ENCODE assay signal across 20 cellular contexts in the genomic region with DNA sequence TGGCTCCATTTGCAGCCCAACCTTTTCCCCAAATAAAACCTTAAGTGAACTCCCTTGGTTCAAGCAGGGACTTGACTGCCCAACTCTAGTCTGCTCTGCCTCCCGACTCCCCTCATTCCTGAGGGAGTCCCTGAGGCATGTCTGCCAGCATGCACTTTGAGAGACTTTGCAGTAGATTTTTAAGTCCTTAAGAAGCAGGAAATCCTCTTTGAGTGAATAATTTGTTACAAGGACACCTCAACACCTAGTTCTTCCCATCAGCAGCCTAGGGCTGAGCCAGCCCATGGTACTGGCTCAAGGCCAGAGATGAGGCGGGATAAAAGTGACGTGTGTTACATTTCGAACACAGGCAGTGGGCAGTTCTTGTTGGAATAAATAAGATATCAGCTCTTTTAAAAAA.
DNase-seq lines count a peak whose midpoint lies in the region; ATAC-seq and TF ChIP-seq lines count a peak whose summit lies in the region.
"Had no signal": no experiment of that assay in that cellular context is flagged by ENCODE, and none has a peak within 500 bp of the region (broad histone marks: within the 10 kb centered on the region; RNA-seq: fewer than 3 reads in every experiment).

No MANE protein-coding gene starts in this region.

- peaks cover 5% of the 10 kb centered on the region for H3K9me3 Mint-ChIP-seq in activated CD4-positive, alpha-beta T cell treated with anti-CD3 and anti-CD28 coated beads for 36 hours (ENCODE audit: low read depth)
- no peaks in the 10 kb centered on the region for H3K9me3 Mint-ChIP-seq in natural killer cell

- no peaks in the 10 kb centered on the region for H3K79me2 ChIP-seq in osteoblast (ENCODE audit: insufficient read depth, low read length)

- TF ChIP-seq CTCF in RWPE2 (IDR thresholded peaks at IDR 0.05; ENCODE audit: poor library complexity, severe bottlenecking) (no peak), natural killer cell (IDR thresholded peaks at IDR 0.05) (no peak), osteoblast (IDR thresholded peaks at IDR 0.05; ENCODE audit: extremely low read depth, low read depth, low read length) (no peak)

- H3K27me3 ChIP-seq in RWPE2 (ENCODE audit: insufficient read depth, poor library complexity, severe bottlenecking) (no peaks in the 10 kb centered on the region), osteoblast (ENCODE audit: insufficient read depth, low read length) (peaks cover 16% of the 10 kb centered on the region)
- H3K27me3 ChIP-seq: BLaER1 treated with 17β-estradiol and CSF1 and Interleukin-3, amounts not matched to agents 10 nM and 100 nM; esophagus muscularis mucosa; neural progenitor cell had no signal

- peak overlapping the region; percentile 28 for H3K27ac ChIP-seq in RWPE2 (ENCODE audit: poor library complexity, severe bottlenecking)
- H3K27ac ChIP-seq in osteoblast (ENCODE audit: low read depth, low read length): no peak overlapping the region
- H3K27ac ChIP-seq: BLaER1 treated with 17β-estradiol and CSF1 and Interleukin-3, amounts not matched to agents 10 nM and 100 nM; esophagus muscularis mucosa; neural progenitor cell had no signal

- intact Hi-C loops in activated CD4-positive, alpha-beta T cell treated with anti-CD3 and anti-CD28 coated beads for 36 hours (cut with DNase I, micrococcal nuclease): no loop called here
- intact Hi-C loops in natural killer cell (cut with micrococcal nuclease): no loop called here

- H4K20me1 ChIP-seq in osteoblast (ENCODE audit: insufficient read depth, low read length): no peaks in the 10 kb centered on the region
- H4K20me1 ChIP-seq: BLaER1 treated with 17β-estradiol and CSF1 and Interleukin-3, amounts not matched to agents 10 nM and 100 nM had no signal

- H3K4me3 ChIP-seq in RWPE2 (ENCODE audit: severe bottlenecking) (no peak overlapping the region), osteoblast (ENCODE audit: insufficient read depth, low read length) (no peak overlapping the region)
- H3K4me3 ChIP-seq: BLaER1 treated with 17β-estradiol and CSF1 and Interleukin-3, amounts not matched to agents 10 nM and 100 nM; esophagus muscularis mucosa; neural progenitor cell had no signal

- peak overlapping the region; percentile 7 for H3K27ac Mint-ChIP-seq in activated CD4-positive, alpha-beta T cell treated with anti-CD3 and anti-CD28 coated beads for 36 hours
- peak overlapping the region; percentile 46 to 65 for H3K27ac Mint-ChIP-seq in natural killer cell
- H3K27ac Mint-ChIP-seq: activated B cell treated with CpG ODN at 0.5 μM for 24 hours; activated CD8-positive, alpha-beta memory T cell treated with anti-CD3 and anti-CD28 coated beads, Interleukin-2, amount 10 ng/mL, durations not matched to agents 7 days and 5 days; neural progenitor cell had no signal

- no peak overlapping the region for H3K4me3 Mint-ChIP-seq in activated CD4-positive, alpha-beta T cell treated with anti-CD3 and anti-CD28 coated beads for 36 hours
- no peak overlapping the region for H3K4me3 Mint-ChIP-seq in natural killer cell
- H3K4me3 Mint-ChIP-seq: activated B cell treated with CpG ODN at 0.5 μM for 24 hours; activated CD8-positive, alpha-beta memory T cell treated with anti-CD3 and anti-CD28 coated beads, Interleukin-2, amount 10 ng/mL, durations not matched to agents 7 days and 5 days; immature natural killer cell; neural progenitor cell had no signal

- peaks cover 66% of the 10 kb centered on the region for H3K4me1 Mint-ChIP-seq in activated CD4-positive, alpha-beta T cell treated with anti-CD3 and anti-CD28 coated beads for 36 hours
- H3K4me1 Mint-ChIP-seq in natural killer cell: peaks cover 64 to 73% of the 10 kb centered on the region in 2 donors
- H3K4me1 Mint-ChIP-seq: activated B cell treated with CpG ODN at 0.5 μM for 24 hours had no signal

- H3K9me3 ChIP-seq in RWPE2 (ENCODE audit: severe bottlenecking) (no peaks in the 10 kb centered on the region), osteoblast (ENCODE audit: low read depth, low read length) (no peaks in the 10 kb centered on the region)
- H3K9me3 ChIP-seq: esophagus muscularis mucosa had no signal

- no peaks in the 10 kb centered on the region for H3K27me3 Mint-ChIP-seq in activated CD4-positive, alpha-beta T cell treated with anti-CD3 and anti-CD28 coated beads for 36 hours
- H3K27me3 Mint-ChIP-seq in natural killer cell (ENCODE audit: low read depth in 2 of 2): no peaks in the 10 kb centered on the region
- H3K27me3 Mint-ChIP-seq: activated B cell treated with CpG ODN at 0.5 μM for 24 hours; activated CD8-positive, alpha-beta memory T cell treated with anti-CD3 and anti-CD28 coated beads, Interleukin-2, amount 10 ng/mL, durations not matched to agents 7 days and 5 days had no signal

- peaks cover 37% of the 10 kb centered on the region for H3K36me3 Mint-ChIP-seq in activated CD4-positive, alpha-beta T cell treated with anti-CD3 and anti-CD28 coated beads for 36 hours (ENCODE audit: low read depth)
- H3K36me3 Mint-ChIP-seq in natural killer cell: peaks cover 7% of the 10 kb centered on the region

- DNase-seq in activated CD4-positive, alpha-beta T cell treated with anti-CD3 and anti-CD28 coated beads for 36 hours: no peak
- DNase-seq in activated CD4-positive, alpha-beta T cell treated with anti-CD3 and anti-CD28 coated beads, Interleukin-2, amount 50 U/mL, for 1 hour: no peak
- no peak for DNase-seq in RWPE2 (ENCODE audit: low spot score)
- peak; percentile 50 for DNase-seq in dermis blood vessel endothelial cell
- no peak for DNase-seq in natural killer cell
- no peak for DNase-seq in NCI-H187 (lab: John Stamatoyannopoulos, UW)
- no peak for DNase-seq in medulla oblongata (ENCODE audit: extremely low spot score)
- no peak for DNase-seq in osteoblast (ENCODE audit: insufficient read length, low spot score, missing footprints)
- DNase-seq: activated B cell treated with CpG ODN at 0.5 μM for 24 hours; activated CD8-positive, alpha-beta memory T cell treated with anti-CD3 and anti-CD28 coated beads, Interleukin-2, amount 10 ng/mL, durations not matched to agents 7 days and 5 days; activated effector memory CD4-positive, alpha-beta T cell treated with Interleukin-2 at 50 U/mL for 16 hours; DMS53; H7; immature natural killer cell; Kasumi-1; NCI-H1417 treated with DMSO at 0.1 percent for 48 hours; stimulated activated naive CD8-positive, alpha-beta T cell treated with anti-CD3 and anti-CD28 coated beads, Interleukin-15, Interleukin-2, amounts not matched to agents 100 U/mL and 50 U/mL, for 24 hours had no signal

- H3K36me3 ChIP-seq in RWPE2 (ENCODE audit: low read depth) (no peaks in the 10 kb centered on the region), osteoblast (ENCODE audit: insufficient read depth, low read length) (no peaks in the 10 kb centered on the region)
- H3K36me3 ChIP-seq: esophagus muscularis mucosa, neural progenitor cell had no signal

- CTCF ChIA-PET in activated CD4-positive, alpha-beta T cell treated with anti-CD3 and anti-CD28 coated beads for 36 hours (lab: Charles Lee): interaction anchor here (1.0 to 1.3 kb wide), 2 partner anchors 9 to 24 kb away, joined by 3 to 4 read pairs; no protein-coding TSS in a partner anchor

- no peak for ATAC-seq in activated CD4-positive, alpha-beta T cell treated with anti-CD3 and anti-CD28 coated beads for 36 hours
- peak; percentile 62; the same call in 2 of the 3 replicates for ATAC-seq in RWPE2 (ENCODE audit: low read depth)
- no peak for ATAC-seq in natural killer cell
- ATAC-seq: activated CD8-positive, alpha-beta memory T cell treated with anti-CD3 and anti-CD28 coated beads, Interleukin-2, amount 10 ng/mL, durations not matched to agents 7 days and 5 days; stimulated activated naive CD8-positive, alpha-beta T cell treated with anti-CD3 and anti-CD28 coated beads, Interleukin-15, Interleukin-2, amounts not matched to agents 100 U/mL and 50 U/mL, for 24 hours had no signal

- no peak overlapping the region for H2AFZ ChIP-seq in osteoblast (ENCODE audit: low read length)

- POLR2A ChIA-PET in activated CD4-positive, alpha-beta T cell treated with anti-CD3 and anti-CD28 coated beads for 36 hours (lab: Charles Lee): no interaction called here

- no peak overlapping the region for H3K4me2 ChIP-seq in osteoblast (ENCODE audit: insufficient read depth, low read length)
- H3K4me2 ChIP-seq: BLaER1 treated with 17β-estradiol and CSF1 and Interleukin-3, amounts not matched to agents 10 nM and 100 nM; neural progenitor cell had no signal

- H3K4me1 ChIP-seq in RWPE2 (ENCODE audit: insufficient read depth, poor library complexity, severe bottlenecking): peaks cover 6% of the 10 kb centered on the region
- H3K4me1 ChIP-seq in osteoblast (ENCODE audit: insufficient read depth, low read length): no peaks in the 10 kb centered on the region
- H3K4me1 ChIP-seq: neural progenitor cell had no signal
